ENCODE assay signal across 1 cellular context in genomic region chr17:193841-194806, GRCh38.
TF ChIP-seq lines count a peak whose summit lies in the region.

No MANE protein-coding gene starts in this region.

TF ChIP-seq in HepG2, 621 proteins besides CTCF, POLR2A, EP300 and RAD21 (continued from another document and continues in another):
- TF ChIP-seq STAT6 (CRISPR knock-in tag; IDR thresholded peaks at IDR 0.05; ENCODE audit: borderline replicate concordance) (no peak), MTF2 (CRISPR knock-in tag; IDR thresholded peaks at IDR 0.05; ENCODE audit: borderline replicate concordance) (peak; percentile 59; the same call in 1 of the 2 replicates), KAT7 (CRISPR knock-in tag; IDR thresholded peaks at IDR 0.05; ENCODE audit: borderline replicate concordance) (no peak), CBX2 (IDR thresholded peaks at IDR 0.05; ENCODE audit: low read depth, low read length) (no peak), CBX2 (CRISPR knock-in tag; IDR thresholded peaks at IDR 0.05; ENCODE audit: low read depth) (no peak), JARID2 (CRISPR knock-in tag; IDR thresholded peaks at IDR 0.05; ENCODE audit: insufficient replicate concordance) (no peak), HNRNPL (IDR thresholded peaks at IDR 0.05; ENCODE audit: low read depth, low read length) (no peak), KDM2A (CRISPR knock-in tag; IDR thresholded peaks at IDR 0.05; ENCODE audit: borderline replicate concordance, low read depth) (no peak; the same call in 1 of the 2 replicates), RFXANK (CRISPR knock-in tag; IDR thresholded peaks at IDR 0.05) (no peak), SOX6 (IDR thresholded peaks at IDR 0.05) (no peak), SOX6 (CRISPR knock-in tag; IDR thresholded peaks at IDR 0.05) (peak; percentile 57; the same call in 1 of the 2 replicates), RFXAP (CRISPR knock-in tag; IDR thresholded peaks at IDR 0.05; ENCODE audit: borderline replicate concordance) (0 out of 2 replicates have a peak, but pooled peaks have one; percentile 34), ZNF660 (CRISPR knock-in tag; IDR thresholded peaks at IDR 0.05; ENCODE audit: borderline replicate concordance, low read depth) (no peak), ZNF615 (CRISPR knock-in tag; IDR thresholded peaks at IDR 0.05; ENCODE audit: borderline replicate concordance) (no peak), MAFK (conservative IDR thresholded peaks at IDR 0.05 in 1 of 2, IDR thresholded peaks at IDR 0.05 in 1 of 2; ENCODE audit: low read length in 2 of 2) (no peak), SMYD3 (CRISPR knock-in tag; IDR thresholded peaks at IDR 0.05) (no peak), ZNF282 (IDR thresholded peaks at IDR 0.05; ENCODE audit: partially characterized antibody) (no peak), SMC3 (IDR thresholded peaks at IDR 0.05; ENCODE audit: low read length) (no peak), NR2C2 (CRISPR knock-in tag; IDR thresholded peaks at IDR 0.05; ENCODE audit: borderline replicate concordance) (0 out of 2 replicates have a peak, but pooled peaks have one; percentile 20), ZNF460 (CRISPR knock-in tag; IDR thresholded peaks at IDR 0.05; ENCODE audit: borderline replicate concordance) (no peak; the same call in 1 of the 2 replicates), ZNF430 (CRISPR knock-in tag; IDR thresholded peaks at IDR 0.05) (no peak), SMARCC2 (IDR thresholded peaks at IDR 0.05) (no peak), SOX13 (IDR thresholded peaks at IDR 0.05) (no peak), SOX13 (CRISPR knock-in tag; conservative IDR thresholded peaks at IDR 0.05 in 1 of 2, IDR thresholded peaks at IDR 0.05 in 1 of 2) (no peak), ZFP41 (CRISPR knock-in tag; IDR thresholded peaks at IDR 0.05; ENCODE audit: borderline replicate concordance) (no peak), EZH2 (conservative IDR thresholded peaks at IDR 0.05; ENCODE audit: low read depth, low read length) (no peak), ZSCAN20 (CRISPR knock-in tag; IDR thresholded peaks at IDR 0.05; ENCODE audit: borderline replicate concordance) (0 out of 2 replicates have a peak, but pooled peaks have one; percentile 20), HNRNPK (IDR thresholded peaks at IDR 0.05; ENCODE audit: low read depth, low read length, poor library complexity, severe bottlenecking) (no peak), ZBTB38 (CRISPR knock-in tag; IDR thresholded peaks at IDR 0.05) (no peak), KMT2A (CRISPR knock-in tag; IDR thresholded peaks at IDR 0.05) (no peak), FOXO1 (CRISPR knock-in tag; IDR thresholded peaks at IDR 0.05) (no peak; the same call in 1 of the 2 replicates), ZNF562 (CRISPR knock-in tag; IDR thresholded peaks at IDR 0.05; ENCODE audit: borderline replicate concordance) (no peak), ZNF644 (CRISPR knock-in tag; IDR thresholded peaks at IDR 0.05; ENCODE audit: low read depth) (no peak), ZNF564 (CRISPR knock-in tag; IDR thresholded peaks at IDR 0.05) (no peak), ZMYM4 (CRISPR knock-in tag; IDR thresholded peaks at IDR 0.05) (peak; percentile 45; the same call in 1 of the 2 replicates), JUND (CRISPR knock-in tag; IDR thresholded peaks at IDR 0.05) (0 out of 2 replicates have a peak, but pooled peaks have one; percentile 19), SAP130 (CRISPR knock-in tag; IDR thresholded peaks at IDR 0.05; ENCODE audit: low read depth) (peak; percentile 47; the same call in 1 of the 2 replicates), ZFAT (CRISPR knock-in tag; conservative IDR thresholded peaks at IDR 0.05) (no peak), ZNF691 (CRISPR knock-in tag; IDR thresholded peaks at IDR 0.05; ENCODE audit: borderline replicate concordance, low read depth) (peak; percentile 67; the same call in 1 of the 2 replicates), ZBTB2 (CRISPR knock-in tag; IDR thresholded peaks at IDR 0.05; ENCODE audit: low read depth) (no peak), ZNF841 (CRISPR knock-in tag; IDR thresholded peaks at IDR 0.05; ENCODE audit: borderline replicate concordance) (no peak), ZNF670 (CRISPR knock-in tag; IDR thresholded peaks at IDR 0.05; ENCODE audit: borderline replicate concordance) (no peak), PITX1 (CRISPR knock-in tag; IDR thresholded peaks at IDR 0.05) (no peak), SOX5 (CRISPR knock-in tag; IDR thresholded peaks at IDR 0.05; ENCODE audit: borderline replicate concordance) (no peak), NBN (conservative IDR thresholded peaks at IDR 0.05) (no peak), KLF6 (CRISPR knock-in tag; IDR thresholded peaks at IDR 0.05) (no peak), AGO1 (IDR thresholded peaks at IDR 0.05; ENCODE audit: low read depth, low read length, poor library complexity, severe bottlenecking) (no peak), NCOR1 (IDR thresholded peaks at IDR 0.05; ENCODE audit: borderline replicate concordance, low read length) (no peak), SIN3A (IDR thresholded peaks at IDR 0.05; ENCODE audit: borderline replicate concordance, low read depth, low read length) (no peak), CENPX (CRISPR knock-in tag; IDR thresholded peaks at IDR 0.05) (no peak), CHD4 (IDR thresholded peaks at IDR 0.05; ENCODE audit: borderline replicate concordance, low read length) (no peak), ARNTL (CRISPR knock-in tag; IDR thresholded peaks at IDR 0.05) (no peak), ZZZ3 (CRISPR knock-in tag; IDR thresholded peaks at IDR 0.05; ENCODE audit: borderline replicate concordance) (no peak), MIXL1 (CRISPR knock-in tag; IDR thresholded peaks at IDR 0.05) (no peak), NFATC3 (CRISPR knock-in tag; IDR thresholded peaks at IDR 0.05) (no peak), POLR2G (IDR thresholded peaks at IDR 0.05; ENCODE audit: low read depth, low read length) (no peak), ZNF557 (CRISPR knock-in tag; IDR thresholded peaks at IDR 0.05) (no peak), PREB (CRISPR knock-in tag; IDR thresholded peaks at IDR 0.05) (no peak), NCOA1 (CRISPR knock-in tag; IDR thresholded peaks at IDR 0.05) (no peak), KLF13 (CRISPR knock-in tag; IDR thresholded peaks at IDR 0.05) (no peak), NR2F2 (IDR thresholded peaks at IDR 0.05; ENCODE audit: borderline replicate concordance, low read depth) (no peak), U2AF1 (optimal IDR thresholded peaks at IDR 0.05; ENCODE audit: low read depth, low read length) (no peak), ZIK1 (CRISPR knock-in tag; IDR thresholded peaks at IDR 0.05; ENCODE audit: borderline replicate concordance, low read depth) (no peak), E2F1 (CRISPR knock-in tag; IDR thresholded peaks at IDR 0.05) (no peak), ZNF230 (CRISPR knock-in tag; IDR thresholded peaks at IDR 0.05) (no peak), ZBTB7A (CRISPR knock-in tag; IDR thresholded peaks at IDR 0.05) (peak; percentile 68; the same call in 1 of the 2 replicates), U2AF2 (IDR thresholded peaks at IDR 0.05; ENCODE audit: low read depth, low read length) (no peak), NPAS2 (CRISPR knock-in tag; IDR thresholded peaks at IDR 0.05; ENCODE audit: borderline replicate concordance) (no peak), ZNF839 (CRISPR knock-in tag; IDR thresholded peaks at IDR 0.05; ENCODE audit: borderline replicate concordance) (0 out of 2 replicates have a peak, but pooled peaks have one; percentile 63)
- TF ChIP-seq, protein P1, sequence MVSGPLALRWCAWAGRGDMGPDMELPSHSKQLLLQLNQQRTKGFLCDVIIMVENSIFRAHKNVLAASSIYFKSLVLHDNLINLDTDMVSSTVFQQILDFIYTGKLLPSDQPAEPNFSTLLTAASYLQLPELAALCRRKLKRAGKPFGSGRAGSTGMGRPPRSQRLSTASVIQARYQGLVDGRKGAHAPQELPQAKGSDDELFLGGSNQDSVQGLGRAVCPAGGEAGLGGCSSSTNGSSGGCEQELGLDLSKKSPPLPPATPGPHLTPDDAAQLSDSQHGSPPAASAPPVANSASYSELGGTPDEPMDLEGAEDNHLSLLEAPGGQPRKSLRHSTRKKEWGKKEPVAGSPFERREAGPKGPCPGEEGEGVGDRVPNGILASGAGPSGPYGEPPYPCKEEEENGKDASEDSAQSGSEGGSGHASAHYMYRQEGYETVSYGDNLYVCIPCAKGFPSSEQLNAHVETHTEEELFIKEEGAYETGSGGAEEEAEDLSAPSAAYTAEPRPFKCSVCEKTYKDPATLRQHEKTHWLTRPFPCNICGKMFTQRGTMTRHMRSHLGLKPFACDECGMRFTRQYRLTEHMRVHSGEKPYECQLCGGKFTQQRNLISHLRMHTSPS (CRISPR knock-in tag; IDR thresholded peaks at IDR 0.05; ENCODE audit: low read depth) = no peak
- TF ChIP-seq, protein P2, sequence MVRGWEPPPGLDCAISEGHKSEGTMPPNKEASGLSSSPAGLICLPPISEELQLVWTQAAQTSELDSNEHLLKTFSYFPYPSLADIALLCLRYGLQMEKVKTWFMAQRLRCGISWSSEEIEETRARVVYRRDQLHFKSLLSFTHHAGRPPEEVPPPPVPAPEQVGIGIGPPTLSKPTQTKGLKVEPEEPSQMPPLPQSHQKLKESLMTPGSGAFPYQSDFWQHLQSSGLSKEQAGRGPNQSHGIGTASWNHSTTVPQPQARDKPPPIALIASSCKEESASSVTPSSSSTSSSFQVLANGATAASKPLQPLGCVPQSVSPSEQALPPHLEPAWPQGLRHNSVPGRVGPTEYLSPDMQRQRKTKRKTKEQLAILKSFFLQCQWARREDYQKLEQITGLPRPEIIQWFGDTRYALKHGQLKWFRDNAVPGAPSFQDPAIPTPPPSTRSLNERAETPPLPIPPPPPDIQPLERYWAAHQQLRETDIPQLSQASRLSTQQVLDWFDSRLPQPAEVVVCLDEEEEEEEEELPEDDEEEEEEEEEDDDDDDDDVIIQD (CRISPR knock-in tag; IDR thresholded peaks at IDR 0.05; ENCODE audit: low read depth) = no peak
- TF ChIP-seq, protein P3, sequence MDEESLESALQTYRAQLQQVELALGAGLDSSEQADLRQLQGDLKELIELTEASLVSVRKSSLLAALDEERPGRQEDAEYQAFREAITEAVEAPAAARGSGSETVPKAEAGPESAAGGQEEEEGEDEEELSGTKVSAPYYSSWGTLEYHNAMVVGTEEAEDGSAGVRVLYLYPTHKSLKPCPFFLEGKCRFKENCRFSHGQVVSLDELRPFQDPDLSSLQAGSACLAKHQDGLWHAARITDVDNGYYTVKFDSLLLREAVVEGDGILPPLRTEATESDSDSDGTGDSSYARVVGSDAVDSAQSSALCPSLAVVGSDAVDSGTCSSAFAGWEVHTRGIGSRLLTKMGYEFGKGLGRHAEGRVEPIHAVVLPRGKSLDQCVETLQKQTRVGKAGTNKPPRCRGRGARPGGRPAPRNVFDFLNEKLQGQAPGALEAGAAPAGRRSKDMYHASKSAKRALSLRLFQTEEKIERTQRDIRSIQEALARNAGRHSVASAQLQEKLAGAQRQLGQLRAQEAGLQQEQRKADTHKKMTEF (CRISPR knock-in tag; IDR thresholded peaks at IDR 0.05) = peak; percentile 46; the same call in 1 of the 2 replicates
